ENCODE assay signal across 1 cellular context in genomic region chr13:28684257-28684656, GRCh38.
TF ChIP-seq lines count a peak whose summit lies in the region.

No MANE protein-coding gene starts in this region.

TF ChIP-seq in WTC11, 78 proteins besides CTCF, POLR2A, EP300 and RAD21 (continued from another document):
- TF ChIP-seq STAT6 (CRISPR knock-in tag; conservative IDR thresholded peaks at IDR 0.05; ENCODE audit: low read depth) (no peak), PREB (CRISPR knock-in tag; IDR thresholded peaks at IDR 0.05; ENCODE audit: borderline replicate concordance) (no peak)
